14 cellular contexts compared by ENCODE assay signal in genomic region chr11:30107899-30108298, GRCh38.
DNase-seq lines count a peak whose midpoint lies in the region; ATAC-seq and TF ChIP-seq lines count a peak whose summit lies in the region.
"Had no signal": no experiment of that assay in that cellular context is flagged by ENCODE, and none has a peak within 500 bp of the region (broad histone marks: within the 10 kb centered on the region; RNA-seq: fewer than 3 reads in every experiment).

No MANE protein-coding gene starts in this region.

- CTCF ChIA-PET in AG04449 (lab: Yijun Ruan, JAX) (interaction anchor here (0.9 to 7.1 kb wide), 3 partner anchors 20 to 675 kb away, joined by 3 to 45 read pairs (median 20); no protein-coding TSS in a partner anchor), IMR-90 (lab: Yijun Ruan, JAX) (interaction anchor here (0.5 kb wide), 1 partner anchor 691 kb away, joined by 3 read pairs; no protein-coding TSS in a partner anchor), WTC11 (lab: Charles Lee) (interaction anchor here (2.7 to 3.8 kb wide), 2 partner anchors 20 to 35 kb away, joined by 10 to 13 read pairs; no protein-coding TSS in a partner anchor)

- no peaks in the 10 kb centered on the region for H3K9me1 ChIP-seq in IMR-90 (ENCODE audit: insufficient read depth, low read length)

- no peak overlapping the region for H3K4me3 ChIP-seq in AG04449 (ENCODE audit: low read depth, low read length)
- H3K4me3 ChIP-seq in IMR-90 (ENCODE audit: insufficient read depth, low read depth, low read length): no peak overlapping the region
- no peak overlapping the region for H3K4me3 ChIP-seq in gastroesophageal sphincter
- H3K4me3 ChIP-seq: PC-9, thyroid gland had no signal

- H3K27me3 Mint-ChIP-seq in WTC11 (ENCODE audit: low read depth): peaks cover 75% of the 10 kb centered on the region

- H2BK5ac ChIP-seq in IMR-90 (ENCODE audit: low read depth, low read length, poor library complexity, severe bottlenecking): no peak overlapping the region

- H2AFZ ChIP-seq in IMR-90 (replicated peaks; ENCODE audit: low read length, poor library complexity): no peak overlapping the region
- H2AFZ ChIP-seq: PC-9 had no signal

- no peak for TF ChIP-seq RAD21 in IMR-90 (IDR thresholded peaks at IDR 0.05; ENCODE audit: low read length)

- no peak overlapping the region for H2BK15ac ChIP-seq in IMR-90 (ENCODE audit: low read depth, low read length)

- H3K36me3 Mint-ChIP-seq in WTC11: no peaks in the 10 kb centered on the region

- H3K18ac ChIP-seq in IMR-90 (ENCODE audit: low read depth, low read length): no peak overlapping the region

- 0 out of 2 replicates have a peak, but pooled peaks cover 6% of the 10 kb centered on the region for H3K4me1 Mint-ChIP-seq in WTC11

- in situ Hi-C loops in IMR-90 (cut with MboI; ENCODE audit: low sequenced_read_pairs): no loop called here

- H3K4me2 ChIP-seq in IMR-90 (ENCODE audit: low read depth, low read length): no peak overlapping the region
- H3K4me2 ChIP-seq: PC-9 had no signal

- no peak overlapping the region for H3K23ac ChIP-seq in IMR-90 (ENCODE audit: low read depth, low read length)

- H3K27me3 ChIP-seq in IMR-90 (ENCODE audit: control insufficient read depth, insufficient read depth, low read length) (no peaks in the 10 kb centered on the region), gastroesophageal sphincter (no peaks in the 10 kb centered on the region)
- H3K27me3 ChIP-seq: thyroid gland had no signal

- H3K79me1 ChIP-seq in IMR-90 (ENCODE audit: low read depth in 1 of 2, low read length in 2 of 2): no peaks in the 10 kb centered on the region

- no peak for TF ChIP-seq CTCF in AG04449 (IDR thresholded peaks at IDR 0.05; ENCODE audit: insufficient read depth, low read length, missing control alignments)
- TF ChIP-seq CTCF in IMR-90 (conservative IDR thresholded peaks at IDR 0.05; ENCODE audit: low read depth, low read length): no peak
- no peak for TF ChIP-seq CTCF in WTC11 (IDR thresholded peaks at IDR 0.05)
- TF ChIP-seq CTCF in gastroesophageal sphincter (IDR thresholded peaks at IDR 0.05): no peak

- H3K9me3 Mint-ChIP-seq in WTC11: peaks cover 3% of the 10 kb centered on the region; the same call in 1 of the 2 replicates

- no peak for TF ChIP-seq POLR2A in IMR-90 (IDR thresholded peaks at IDR 0.05; ENCODE audit: low read depth, low read length)
- TF ChIP-seq POLR2A in gastroesophageal sphincter (IDR thresholded peaks at IDR 0.05): no peak

- WGBS in IMR-90 (ENCODE audit: extremely low coverage in 2 of 2, insufficient read length in 1 of 2), 2 experiments: no CpG with 5 or more reads among the region's 2 CpGs
- 74 to 75% methylated on average over 2 of the region's 2 CpGs for WGBS in gastroesophageal sphincter (ENCODE audit: low coverage in 1 of 2), 2 donors

- no peak overlapping the region for H3K4ac ChIP-seq in IMR-90 (ENCODE audit: low read depth, low read length)

- no peak overlapping the region for H3K14ac ChIP-seq in IMR-90 (replicated peaks; ENCODE audit: low read depth, low read length)

- no peak overlapping the region for H4K8ac ChIP-seq in IMR-90 (ENCODE audit: low read depth in 2 of 2, low read length in 2 of 2)

- intact Hi-C loops in IMR-90 (cut with micrococcal nuclease): no loop called here

- DNase-seq in AG04449 (ENCODE audit: low read depth, low spot score): peak; percentile 37
- DNase-seq in IMR-90: peak; percentile 62
- no peak for DNase-seq in WTC11 (ENCODE audit: low spot score)
- DNase-seq in UCSD-AML1 (lab: John Stamatoyannopoulos, UW; ENCODE audit: unreplicated experiment): no peak
- no peak for DNase-seq in stimulated activated CD4-positive, alpha-beta T cell treated with anti-CD3 and anti-CD28 coated beads, Interleukin-4, amount 100 ng/mL, for 1 hour
- no peak for DNase-seq in HuH-7.5 (ENCODE audit: low spot score)
- DNase-seq: activated CD4-positive, CD25-positive, alpha-beta regulatory T cell treated with anti-CD3 and anti-CD28 coated beads, Interleukin-2, amount 50 U/mL, for 72 hours; NCI-H1436; thyroid gland had no signal

- ATAC-seq in IMR-90 (ENCODE audit: low read depth) (no peak), WTC11 (no peak), gastroesophageal sphincter (peak; percentile 36), GM21737 (IDR thresholded peaks at IDR 0.05; ENCODE audit: unreplicated experiment) (no peak)
- ATAC-seq: activated naive CD4-positive, alpha-beta T cell treated with anti-CD3 and anti-CD28 coated beads, Interleukin-2, amount 50 U/mL, for 72 hours had no signal

- BruUV-seq in IMR-90 (replicated peaks; lab: Mats Ljungman, UMichigan): no TSS peak

- H3K9me3 ChIP-seq in IMR-90 (ENCODE audit: control insufficient read depth, insufficient read depth, low read length) (0 out of 2 replicates have a peak, but pooled peaks cover 1% of the 10 kb centered on the region), gastroesophageal sphincter (no peaks in the 10 kb centered on the region)
- H3K9me3 ChIP-seq: thyroid gland had no signal

- H4K5ac ChIP-seq in IMR-90 (ENCODE audit: low read depth, low read length): no peak overlapping the region

- H3K27ac ChIP-seq in IMR-90 (ENCODE audit: insufficient read depth, low read length): no peak overlapping the region
- H3K27ac ChIP-seq in gastroesophageal sphincter: no peak overlapping the region
- H3K27ac ChIP-seq: C4-2B, PC-9, thyroid gland had no signal

- H2BK120ac ChIP-seq in IMR-90 (ENCODE audit: low read depth, low read length): no peak overlapping the region

- no peaks in the 10 kb centered on the region for H3K4me1 ChIP-seq in IMR-90 (ENCODE audit: control insufficient read depth, insufficient read depth, low read length)
- H3K4me1 ChIP-seq in gastroesophageal sphincter: no peaks in the 10 kb centered on the region
- H3K4me1 ChIP-seq: thyroid gland had no signal

- no peaks in the 10 kb centered on the region for H3K36me3 ChIP-seq in IMR-90 (ENCODE audit: control insufficient read depth, insufficient read depth, low read length)
- H3K36me3 ChIP-seq in gastroesophageal sphincter: no peaks in the 10 kb centered on the region
- H3K36me3 ChIP-seq: thyroid gland had no signal

- no peaks in the 10 kb centered on the region for H4K20me1 ChIP-seq in IMR-90 (ENCODE audit: insufficient read depth, low read length)

- no peak overlapping the region for H3K4me3 Mint-ChIP-seq in WTC11

- dilution Hi-C loops in IMR-90 (cut with HindIII; ENCODE audit: low sequenced_read_pairs, unreplicated experiment): no loop called here

- no peak overlapping the region for H2AK5ac ChIP-seq in IMR-90 (ENCODE audit: low read depth, low read length)

- POLR2A ChIA-PET in AG04449 (lab: Yijun Ruan, JAX) (no interaction called here), IMR-90 (lab: Charles Lee; ENCODE audit: unreplicated experiment) (no interaction called here), WTC11 (lab: Charles Lee) (interaction anchor here (0.6 kb wide), 1 partner anchor 27 kb away, joined by 4 read pairs; no protein-coding TSS in a partner anchor)

- TF ChIP-seq EP300 in gastroesophageal sphincter (IDR thresholded peaks at IDR 0.05): no peak

- H2AK9ac ChIP-seq in IMR-90 (replicated peaks; ENCODE audit: low read depth, low read length, poor library complexity): no peak overlapping the region

- no peak overlapping the region for H4K91ac ChIP-seq in IMR-90 (ENCODE audit: insufficient read depth, low read depth, low read length)

- no peak overlapping the region for H3K56ac ChIP-seq in IMR-90 (ENCODE audit: extremely low read depth, insufficient read depth, low read length)

- H2BK20ac ChIP-seq in IMR-90 (ENCODE audit: low read depth, low read length): no peak overlapping the region

- no peak overlapping the region for H3K9ac ChIP-seq in IMR-90 (ENCODE audit: low read depth, low read length)

- H3K27ac Mint-ChIP-seq in WTC11: no peak overlapping the region
- H3K27ac Mint-ChIP-seq: activated naive CD4-positive, alpha-beta T cell treated with anti-CD3 and anti-CD28 coated beads, Interleukin-2, amount 50 U/mL, for 72 hours had no signal

TF ChIP-seq in IMR-90, 13 proteins besides CTCF, POLR2A, EP300 and RAD21:
- TF ChIP-seq CEBPB (IDR thresholded peaks at IDR 0.05; ENCODE audit: low read depth, low read length): peak; percentile 92
- TF ChIP-seq FOS (IDR thresholded peaks at IDR 0.05; ENCODE audit: low read depth, low read length): peak; percentile 41; the same call in 1 of the 2 replicates
- TF ChIP-seq NFE2L2 (IDR thresholded peaks at IDR 0.05; ENCODE audit: low read depth, low read length): no peak

TF ChIP-seq in WTC11, 78 proteins besides CTCF, POLR2A, EP300 and RAD21:
- no peak for TF ChIP-seq ZNF416 (CRISPR knock-in tag; IDR thresholded peaks at IDR 0.05)
- no peak for TF ChIP-seq ZNF671 (CRISPR knock-in tag; IDR thresholded peaks at IDR 0.05)
- peak; percentile 28; the same call in 1 of the 2 replicates for TF ChIP-seq GABPB1 (CRISPR knock-in tag; IDR thresholded peaks at IDR 0.05)
- no peak for TF ChIP-seq FOXP4 (CRISPR knock-in tag; IDR thresholded peaks at IDR 0.05)

Comparison
In these comparisons a context has a peak if more than half of its experiments do, and no peak if none do; other contexts are left out.
1. DNase-seq: peak in AG04449 (single experiment) and IMR-90 (single experiment); none in WTC11 (single experiment), UCSD-AML1 (single experiment), stimulated activated CD4-positive, alpha-beta T cell treated with anti-CD3 and anti-CD28 coated beads, Interleukin-4, amount 100 ng/mL, for 1 hour (single experiment) and HuH-7.5 (single experiment).